In genomic region chr22:42298746-42299145, GRCh38 we compare ENCODE assay signal across 22 cellular contexts. TPM values are rescaled to one million over a fixed set of nuclear protein-coding genes. Genes with fewer than 3 reads are reported as not detected.
DNase-seq lines count a peak whose midpoint lies in the region; ATAC-seq and TF ChIP-seq lines count a peak whose summit lies in the region.
"Had no signal": no experiment of that assay in that cellular context is flagged by ENCODE, and none has a peak within 500 bp of the region (broad histone marks: within the 10 kb centered on the region; RNA-seq: fewer than 3 reads in every experiment).

No MANE protein-coding gene starts in this region.

- H3K27me3 ChIP-seq in GM23338 (ENCODE audit: insufficient read depth): no peaks in the 10 kb centered on the region
- no peaks in the 10 kb centered on the region for H3K27me3 ChIP-seq in mammary epithelial cell (ENCODE audit: insufficient read depth, low read length)
- H3K27me3 ChIP-seq: MG63, transverse colon had no signal

- no peak overlapping the region for H3K27ac Mint-ChIP-seq in T-helper 1 cell treated with Interleukin-12 subunit alpha and Interleukin-12 subunit beta and Interleukin-4 antibody, amounts not matched to agents 30 μg/mL and 1 μg/mL, for 36 hours
- H3K27ac Mint-ChIP-seq in GM23338 (no peak overlapping the region), brain (peak overlapping the region in 4 of 5 experiments; percentile 14 to 98 (median 76))
- no peak overlapping the region for H3K27ac Mint-ChIP-seq in natural killer cell treated with Interleukin-12 subunit alpha and Interleukin-12 subunit beta and Interleukin-15 and Interleukin-18, amount 100 ng/mL, for 72 hours
- H3K27ac Mint-ChIP-seq: activated CD4-positive, alpha-beta memory T cell treated with anti-CD3 and anti-CD28 coated beads for 36 hours; activated naive CD4-positive, alpha-beta T cell treated with anti-CD3 and anti-CD28 coated beads, Interleukin-2, amount 50 U/mL, for 72 hours; stimulated activated naive CD8-positive, alpha-beta T cell treated with anti-CD3 and anti-CD28 coated beads, Interleukin-15, amount 100 ng/mL, for 72 hours had no signal

- H3K9ac ChIP-seq in mammary epithelial cell (ENCODE audit: insufficient read depth, low read length): no peak overlapping the region

- H2AFZ ChIP-seq in GM23338 (no peak overlapping the region), mammary epithelial cell (ENCODE audit: low read depth, low read length) (no peak overlapping the region)

- peaks cover 39% of the 10 kb centered on the region for H3K4me1 Mint-ChIP-seq in T-helper 1 cell treated with Interleukin-12 subunit alpha and Interleukin-12 subunit beta and Interleukin-4 antibody, amounts not matched to agents 30 μg/mL and 1 μg/mL, for 36 hours (ENCODE audit: low read depth)
- peaks cover 72% of the 10 kb centered on the region for H3K4me1 Mint-ChIP-seq in GM23338
- peaks cover 95% of the 10 kb centered on the region for H3K4me1 Mint-ChIP-seq in brain
- H3K4me1 Mint-ChIP-seq in natural killer cell treated with Interleukin-12 subunit alpha and Interleukin-12 subunit beta and Interleukin-15 and Interleukin-18, amount 100 ng/mL, for 72 hours (ENCODE audit: low read depth in 2 of 2): peaks cover 0 to 15% of the 10 kb centered on the region in 2 donors

- TF ChIP-seq CTCF in GM23338 (conservative IDR thresholded peaks at IDR 0.05; ENCODE audit: low read depth in 2 of 2): no peak
- TF ChIP-seq CTCF in brain (conservative IDR thresholded peaks at IDR 0.05): no peak
- TF ChIP-seq CTCF in mammary epithelial cell (conservative IDR thresholded peaks at IDR 0.05 in 1 of 2, IDR thresholded peaks at IDR 0.05 in 1 of 2; ENCODE audit: extremely low read depth in 1 of 2, insufficient read depth in 1 of 2, low read depth in 1 of 2, low read length in 2 of 2): no peak

- peak overlapping the region; percentile 79; the same call in 1 of the 2 replicates for H3K4me2 ChIP-seq in GM23338
- H3K4me2 ChIP-seq in mammary epithelial cell (ENCODE audit: insufficient read depth, low read depth, low read length): no peak overlapping the region

- intact Hi-C loops in mammary epithelial cell (cut with micrococcal nuclease): no loop called here

- in situ Hi-C loops in mammary epithelial cell (cut with MboI; ENCODE audit: low sequenced_read_pairs in 2 of 2): no loop called here

- WGBS in mammary epithelial cell (ENCODE audit: low coverage, missing lambda C conversion rate): 100% methylated on average over 2 of the region's 8 CpGs

- CTCF ChIA-PET in mammary epithelial cell (lab: Charles Lee; ENCODE audit: low non-redundant PET): no interaction called here

- H3K4me1 ChIP-seq in GM23338 (ENCODE audit: insufficient read depth) (peaks cover 44% of the 10 kb centered on the region), mammary epithelial cell (ENCODE audit: insufficient read depth, low read length) (peaks cover 17% of the 10 kb centered on the region)

- ATAC-seq in GM23338 (no peak), GM18861 (IDR thresholded peaks at IDR 0.05; ENCODE audit: unreplicated experiment) (no peak)
- no peak for ATAC-seq in natural killer cell treated with Interleukin-12 subunit alpha and Interleukin-12 subunit beta and Interleukin-15 and Interleukin-18, amount 100 ng/mL, for 72 hours
- ATAC-seq: activated naive CD4-positive, alpha-beta T cell treated with anti-CD3 and anti-CD28 coated beads, Interleukin-2, amount 50 U/mL, for 72 hours; stimulated activated naive CD8-positive, alpha-beta T cell treated with anti-CD3 and anti-CD28 coated beads, Interleukin-15, amount 100 ng/mL, for 72 hours had no signal

- H3K9me3 Mint-ChIP-seq in T-helper 1 cell treated with Interleukin-12 subunit alpha and Interleukin-12 subunit beta and Interleukin-4 antibody, amounts not matched to agents 30 μg/mL and 1 μg/mL, for 36 hours: no peaks in the 10 kb centered on the region
- H3K9me3 Mint-ChIP-seq in GM23338 (no peaks in the 10 kb centered on the region), brain (peaks cover 0 to 5% (median 0%) of the 10 kb centered on the region in 5 experiments)
- H3K9me3 Mint-ChIP-seq in natural killer cell treated with Interleukin-12 subunit alpha and Interleukin-12 subunit beta and Interleukin-15 and Interleukin-18, amount 100 ng/mL, for 72 hours: no peaks in the 10 kb centered on the region
- H3K9me3 Mint-ChIP-seq: activated CD4-positive, alpha-beta memory T cell treated with anti-CD3 and anti-CD28 coated beads for 36 hours; activated naive CD4-positive, alpha-beta T cell treated with anti-CD3 and anti-CD28 coated beads, Interleukin-2, amount 50 U/mL, for 72 hours; stimulated activated naive CD8-positive, alpha-beta T cell treated with anti-CD3 and anti-CD28 coated beads, Interleukin-15, amount 100 ng/mL, for 72 hours had no signal

- no peaks in the 10 kb centered on the region for H3K9me3 ChIP-seq in mammary epithelial cell (replicated peaks; ENCODE audit: insufficient read depth, low read length)
- H3K9me3 ChIP-seq: MG63, transverse colon had no signal

- peaks cover 8% of the 10 kb centered on the region for H3K27me3 Mint-ChIP-seq in T-helper 1 cell treated with Interleukin-12 subunit alpha and Interleukin-12 subunit beta and Interleukin-4 antibody, amounts not matched to agents 30 μg/mL and 1 μg/mL, for 36 hours (ENCODE audit: low read depth)
- H3K27me3 Mint-ChIP-seq in GM23338 (ENCODE audit: insufficient read depth, low read depth, poor library complexity): peaks cover 42% of the 10 kb centered on the region
- H3K27me3 Mint-ChIP-seq in brain: peaks cover 11% of the 10 kb centered on the region
- H3K27me3 Mint-ChIP-seq in natural killer cell treated with Interleukin-12 subunit alpha and Interleukin-12 subunit beta and Interleukin-15 and Interleukin-18, amount 100 ng/mL, for 72 hours: peaks cover 0 to 11% of the 10 kb centered on the region in 2 donors
- H3K27me3 Mint-ChIP-seq: activated CD4-positive, alpha-beta memory T cell treated with anti-CD3 and anti-CD28 coated beads for 36 hours; stimulated activated naive CD8-positive, alpha-beta T cell treated with anti-CD3 and anti-CD28 coated beads, Interleukin-15, amount 100 ng/mL, for 72 hours had no signal

- no peaks in the 10 kb centered on the region for H3K36me3 ChIP-seq in GM23338 (ENCODE audit: insufficient read depth)
- no peaks in the 10 kb centered on the region for H3K36me3 ChIP-seq in mammary epithelial cell (ENCODE audit: insufficient read depth, low read length)
- H3K36me3 ChIP-seq: MG63, transverse colon had no signal

- no peak overlapping the region for H3K4me3 ChIP-seq in GM23338
- H3K4me3 ChIP-seq in mammary epithelial cell (replicated peaks in 1 of 3; ENCODE audit: insufficient read depth in 1 of 3, low read depth in 2 of 3, low read length in 3 of 3): no peak overlapping the region
- H3K4me3 ChIP-seq: MG63, transverse colon had no signal

- peaks cover 3% of the 10 kb centered on the region; the same call in 1 of the 2 replicates for H4K20me1 ChIP-seq in GM23338 (replicated peaks; ENCODE audit: insufficient read depth)
- no peaks in the 10 kb centered on the region for H4K20me1 ChIP-seq in mammary epithelial cell (ENCODE audit: insufficient read depth, low read length)

- peak overlapping the region; percentile 10 for H3K4me3 Mint-ChIP-seq in T-helper 1 cell treated with Interleukin-12 subunit alpha and Interleukin-12 subunit beta and Interleukin-4 antibody, amounts not matched to agents 30 μg/mL and 1 μg/mL, for 36 hours
- H3K4me3 Mint-ChIP-seq in GM23338: no peak overlapping the region; the same call in 2 of the 3 replicates
- peak overlapping the region in 2 of 5 experiments; percentile 28 to 59 for H3K4me3 Mint-ChIP-seq in brain
- H3K4me3 Mint-ChIP-seq in natural killer cell treated with Interleukin-12 subunit alpha and Interleukin-12 subunit beta and Interleukin-15 and Interleukin-18, amount 100 ng/mL, for 72 hours: peak overlapping the region; percentile 42
- H3K4me3 Mint-ChIP-seq: activated CD4-positive, alpha-beta memory T cell treated with anti-CD3 and anti-CD28 coated beads for 36 hours had no signal

- dilution Hi-C loops in mammary epithelial cell (cut with HindIII; ENCODE audit: low sequenced_read_pairs): no loop called here

- H3K9me2 ChIP-seq in GM23338 (ENCODE audit: insufficient read depth): no peaks in the 10 kb centered on the region

- 0 out of 2 replicates have a peak, but pooled peaks cover 7% of the 10 kb centered on the region for H3F3A ChIP-seq in GM23338 (replicated peaks; ENCODE audit: low read depth)

- H3K36me3 Mint-ChIP-seq in T-helper 1 cell treated with Interleukin-12 subunit alpha and Interleukin-12 subunit beta and Interleukin-4 antibody, amounts not matched to agents 30 μg/mL and 1 μg/mL, for 36 hours (ENCODE audit: low read depth): no peaks in the 10 kb centered on the region
- H3K36me3 Mint-ChIP-seq in GM23338 (ENCODE audit: low read depth) (no peaks in the 10 kb centered on the region), brain (no peaks in the 10 kb centered on the region)
- no peaks in the 10 kb centered on the region for H3K36me3 Mint-ChIP-seq in natural killer cell treated with Interleukin-12 subunit alpha and Interleukin-12 subunit beta and Interleukin-15 and Interleukin-18, amount 100 ng/mL, for 72 hours
- H3K36me3 Mint-ChIP-seq: activated CD4-positive, alpha-beta memory T cell treated with anti-CD3 and anti-CD28 coated beads for 36 hours; activated naive CD4-positive, alpha-beta T cell treated with anti-CD3 and anti-CD28 coated beads, Interleukin-2, amount 50 U/mL, for 72 hours had no signal

- BruUV-seq in mammary epithelial cell (replicated peaks; lab: Mats Ljungman, UMichigan): no TSS peak

- H3K27ac ChIP-seq in GM23338 (ENCODE audit: low read depth): no peak overlapping the region
- no peak overlapping the region for H3K27ac ChIP-seq in mammary epithelial cell (ENCODE audit: insufficient read depth, low read depth, low read length)
- H3K27ac ChIP-seq: 22Rv1, transverse colon, WERI-Rb-1 had no signal

- no peaks in the 10 kb centered on the region for H3K79me2 ChIP-seq in GM23338 (replicated peaks; ENCODE audit: insufficient read depth)
- H3K79me2 ChIP-seq in mammary epithelial cell (ENCODE audit: insufficient read depth, low read length): no peaks in the 10 kb centered on the region

- DNase-seq in T-helper 1 cell (no peak), GM23338 (ENCODE audit: low spot score) (no peak), NCI-H1417 (lab: John Stamatoyannopoulos, UW) (no peak), mammary epithelial cell (no peak)
- no peak for DNase-seq in natural killer cell treated with Interleukin-12 subunit alpha and Interleukin-12 subunit beta and Interleukin-15 and Interleukin-18, amount 100 ng/mL, for 72 hours (ENCODE audit: low spot score)
- DNase-seq: activated CD4-positive, alpha-beta memory T cell treated with anti-CD3 and anti-CD28 coated beads for 36 hours; activated T-cell treated with anti-CD3 and anti-CD28 coated beads for 4 hours; AML-193; erythroblast; foreskin fibroblast; MG63; NCI-H1436; NCI-H524 treated with DMSO at 0.1 percent for 48 hours; stimulated activated CD4-positive, alpha-beta T cell treated with anti-CD3 and anti-CD28 coated beads, Interleukin-4, amount 100 ng/mL, for 24 hours; stimulated activated naive CD8-positive, alpha-beta T cell treated with anti-CD3 and anti-CD28 coated beads, Interleukin-15, amount 100 ng/mL, for 72 hours; transverse colon; WERI-Rb-1 had no signal

RNA-seq across cellular contexts. Expression of gene TCF20, which starts 28.3 kb away (rescaled TPM):
- total RNA-seq in GM23338 (2014; rRNA removed; shearing (Covaris generic)): 57.5 and 68.7 TPM in 2 replicates
- polyA plus RNA-seq in GM23338 (2016; fragmentation: Nextera tagmentation; extraction: Ambion mirVana) (6.4 and 6.6 TPM in 2 replicates), brain (ENCODE audit: insufficient read depth, low read depth, low replicate concordance) (19.3 TPM), mammary epithelial cell (26.0 TPM)
- 10 to 100 TPM; 54.8 to 69.0 TPM for total RNA-seq in natural killer cell treated with Interleukin-12 subunit alpha and Interleukin-12 subunit beta and Interleukin-15 and Interleukin-18, amount 100 ng/mL, for 72 hours
- total RNA-seq in mammary epithelial cell: 10 to 100 TPM; 49.2 to 62.5 TPM
- polyA minus RNA-seq in mammary epithelial cell: 64.9 TPM

Comparison
In these comparisons a context has a peak if more than half of its experiments do, and no peak if none do; other contexts are left out.
1. H3K27ac Mint-ChIP-seq: peak in brain (4 of 5); none in T-helper 1 cell treated with Interleukin-12 subunit alpha and Interleukin-12 subunit beta and Interleukin-4 antibody, amounts not matched to agents 30 μg/mL and 1 μg/mL, for 36 hours (single experiment), GM23338 (single experiment) and natural killer cell treated with Interleukin-12 subunit alpha and Interleukin-12 subunit beta and Interleukin-15 and Interleukin-18, amount 100 ng/mL, for 72 hours (0 of 2).